Comparison of ENCODE assay signal across 8 cellular contexts in the genomic region with DNA sequence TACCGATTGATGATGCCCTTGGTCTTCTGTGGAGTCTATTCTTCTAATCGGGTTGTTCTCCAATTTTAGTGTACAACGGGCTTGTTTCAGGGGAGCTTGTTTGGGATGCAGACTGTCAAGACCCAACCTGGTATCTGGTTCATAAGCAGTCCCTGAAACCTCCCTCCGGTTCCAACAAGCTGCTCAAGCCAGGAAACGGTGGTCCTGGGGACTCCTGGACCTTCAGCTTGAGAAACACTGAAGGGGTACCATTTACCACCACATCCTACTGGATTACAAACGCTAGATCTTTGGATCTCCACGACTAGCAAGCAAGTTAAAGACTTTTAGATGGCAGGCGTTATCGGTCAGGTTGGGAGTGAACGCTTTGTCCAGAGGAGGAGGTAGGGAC. TPM values are rescaled to one million over a fixed set of nuclear protein-coding genes. Genes with fewer than 3 reads are reported as not detected.
DNase-seq lines count a peak whose midpoint lies in the region; ATAC-seq, FAIRE-seq and TF ChIP-seq lines count a peak whose summit lies in the region.

No MANE protein-coding gene starts in this region.

- H3K9ac ChIP-seq in liver (ENCODE audit: low read depth in 1 of 2, low read length in 2 of 2) (no peak overlapping the region), HepG2 (ENCODE audit: insufficient read depth, low read depth, low read length) (no peak overlapping the region)

- H3K9me3 ChIP-seq in liver (ENCODE audit: control insufficient read depth in 4 of 4, low read length in 3 of 4) (no peaks in the 10 kb centered on the region), HepG2 (ENCODE audit: low read length) (no peaks in the 10 kb centered on the region), body of pancreas (no peaks in the 10 kb centered on the region)

- peaks cover 0 to 7% of the 10 kb centered on the region in 2 donors for H3K36me3 Mint-ChIP-seq in naive B cell

- H3K4me1 ChIP-seq in liver (ENCODE audit: control insufficient read depth in 4 of 4, insufficient read depth in 4 of 4, low read length in 3 of 4) (peaks cover 3 to 16% (median 10%) of the 10 kb centered on the region in 4 donors), HepG2 (ENCODE audit: insufficient read depth, low read length) (peaks cover 42% of the 10 kb centered on the region), body of pancreas (peaks cover 26% of the 10 kb centered on the region)

- BruUV-seq in HepG2 (replicated peaks; lab: Mats Ljungman, UMichigan): no TSS peak

- H3K36me3 ChIP-seq in liver (ENCODE audit: control insufficient read depth in 4 of 4, insufficient read depth in 3 of 4, low read depth in 1 of 4, low read length in 3 of 4) (no peaks in the 10 kb centered on the region), HepG2 (replicated peaks in 1 of 2; ENCODE audit: control insufficient read depth in 1 of 2, insufficient read depth in 2 of 2, low read length in 2 of 2) (no peaks in the 10 kb centered on the region), body of pancreas (replicated peaks in 1 of 2; ENCODE audit: insufficient read depth in 1 of 2, low read depth in 2 of 2) (no peaks in the 10 kb centered on the region)

- ATAC-seq in HepG2 (no peak), body of pancreas (no peak), naive B cell (ENCODE audit: low read depth in 2 of 2) (no peak), HG03469 (IDR thresholded peaks at IDR 0.05; ENCODE audit: unreplicated experiment) (no peak)

- H3K4me3 ChIP-seq in liver (ENCODE audit: low read depth in 1 of 3, low read length in 3 of 3): peak overlapping the region in 2 of 3 donors; percentile 34 to 91
- H3K4me3 ChIP-seq in HepG2 (replicated peaks in 1 of 3; ENCODE audit: insufficient read depth in 1 of 3, low read depth in 2 of 3, low read length in 3 of 3): no peak overlapping the region
- H3K4me3 ChIP-seq in body of pancreas: no peak overlapping the region

- CTCF ChIA-PET in HepG2 (lab: Yijun Ruan, JAX; ENCODE audit: low intra/inter-chr PET ratio, low total read pairs): no interaction called here

- H3K9me3 Mint-ChIP-seq in naive B cell: no peaks in the 10 kb centered on the region

- no peaks in the 10 kb centered on the region for H4K20me1 ChIP-seq in HepG2 (ENCODE audit: insufficient read depth, low read length)

- FAIRE-seq in HepG2 (lab: Jason Lieb, UNC): no peak

- H3K4me2 ChIP-seq in HepG2 (ENCODE audit: low read depth, low read length): no peak overlapping the region

- H3K4me3 Mint-ChIP-seq in naive B cell: peak overlapping the region; percentile 94 to 100 (median 98)

- H3K27ac ChIP-seq in liver (ENCODE audit: low read depth in 1 of 2, low read length in 2 of 2) (peak overlapping the region in 1 of 2 donors; percentile 25), HepG2 (ENCODE audit: extremely low read length, insufficient read depth, low read length) (no peak overlapping the region), body of pancreas (peak overlapping the region in 3 of 4 donors; percentile 63 to 85 (median 71))

- H2AFZ ChIP-seq in HepG2 (ENCODE audit: low read length): no peak overlapping the region

- TF ChIP-seq EP300 in HepG2 (IDR thresholded peaks at IDR 0.05; ENCODE audit: low read depth in 2 of 2, low read length in 2 of 2) (no peak), HepG2 (CRISPR knock-in tag; IDR thresholded peaks at IDR 0.05; ENCODE audit: borderline replicate concordance) (no peak)

- peak overlapping the region; percentile 87 to 99 (median 98) for H3K27ac Mint-ChIP-seq in naive B cell

- TF ChIP-seq CTCF in liver (IDR thresholded peaks at IDR 0.05; ENCODE audit: low read depth, low read length, missing input control) (no peak), HepG2 (CRISPR knock-in tag; IDR thresholded peaks at IDR 0.05) (no peak), body of pancreas (IDR thresholded peaks at IDR 0.05) (no peak)

- intact Hi-C loops in HepG2 (cut with micrococcal nuclease; ENCODE audit: unreplicated experiment) (no loop called here), body of pancreas (cut with DNase I) (no loop called here)

- TF ChIP-seq POLR2A in HepG2 (IDR thresholded peaks at IDR 0.05; ENCODE audit: insufficient read depth in 1 of 2, low read depth in 2 of 2, low read length in 2 of 2): no peak
- no peak for TF ChIP-seq POLR2A in body of pancreas (IDR thresholded peaks at IDR 0.05)

- H3K27me3 ChIP-seq in liver (ENCODE audit: control insufficient read depth in 4 of 4, insufficient read depth in 4 of 4, low read length in 3 of 4): no peaks in the 10 kb centered on the region
- peaks cover 0 to 26% of the 10 kb centered on the region in 2 experiments; a peak in 4 of 5 replicates for H3K27me3 ChIP-seq in HepG2 (ENCODE audit: control insufficient read depth in 1 of 2, insufficient read depth in 2 of 2, low read length in 2 of 2)
- H3K27me3 ChIP-seq in body of pancreas: no peaks in the 10 kb centered on the region

- POLR2A ChIA-PET in HepG2 (lab: Yijun Ruan, JAX): no interaction called here

- DNase-seq in HepG2 (ENCODE audit: low spot score): no peak
- DNase-seq in body of pancreas: no peak
- DNase-seq in naive B cell: no peak
- no peak for DNase-seq in NCI-H524 (lab: John Stamatoyannopoulos, UW)
- no peak for DNase-seq in activated effector memory CD4-positive, alpha-beta T cell treated with Interleukin-2 at 50 U/mL for 16 hours
- DNase-seq in NCI-H82 treated with DMSO at 0.1 percent for 48 hours (lab: John Stamatoyannopoulos, UW; ENCODE audit: unreplicated experiment): no peak

- H3K27me3 Mint-ChIP-seq in naive B cell: no peaks in the 10 kb centered on the region

- 64% methylated on average over 10 of the region's 10 CpGs for WGBS in liver
- 57% methylated on average over 9 of the region's 10 CpGs for WGBS in HepG2 (ENCODE audit: low lambda C conversion rate)
- 67 to 79% methylated on average over 10 of the region's 10 CpGs for WGBS in body of pancreas, 2 donors

- H3K79me2 ChIP-seq in HepG2 (ENCODE audit: insufficient read depth, low read length): no peaks in the 10 kb centered on the region

- in situ Hi-C loops in HepG2 (cut with HindIII; ENCODE audit: extremely low pct_ligation_motif_present, low pct_unique_long_range_greater_than_20kb): loop anchor here (10.0 kb wide), 1 partner anchor 183 kb away; no protein-coding TSS in a partner anchor

- H3K4me1 Mint-ChIP-seq in naive B cell: peaks cover 65 to 75% (median 72%) of the 10 kb centered on the region in 3 donors

- no peak for TF ChIP-seq RAD21 in liver (IDR thresholded peaks at IDR 0.05)
- no peak for TF ChIP-seq RAD21 in HepG2 (CRISPR knock-in tag; IDR thresholded peaks at IDR 0.05)

RNA-seq across cellular contexts. Expression of gene BCL2, which starts 2.0 kb away (rescaled TPM):
- total RNA-seq in liver (1 to 10 TPM; 2.1 to 3.9 TPM), HepG2 (2016; rRNA removed; fragmentation: Illumina TruSeq; extraction: Trizol) (0.42 and 0.53 TPM in 2 replicates), body of pancreas (10 to 100 TPM; 10.1 to 18.5 TPM)
- polyA plus RNA-seq in liver (under 1 TPM; 0.40 to 0.69 TPM), HepG2 (2011; rRNA removed) (0.07 and 0.08 TPM in 2 replicates), naive B cell (ENCODE audit: low read depth in 6 of 6) (10 to 100 TPM; 11.8 to 43.0 (median 30.1) TPM)
- total RNA-seq in HepG2 (2016; cell fraction: cytosol; rRNA removed; fragmentation: Illumina TruSeq; extraction: Trizol; ENCODE audit: low read depth): 0.10 and 0.26 TPM in 2 replicates
- total RNA-seq in HepG2 (2016; cell fraction: insoluble cytoplasmic fraction; rRNA removed; fragmentation: Illumina TruSeq; extraction: Trizol): 0.42 and 0.52 TPM in 2 replicates
- 0.40 and 0.48 TPM in 2 replicates for total RNA-seq in HepG2 (2016; cell fraction: membrane; rRNA removed; fragmentation: Illumina TruSeq; extraction: Trizol)
- 0.75 and 0.87 TPM in 2 replicates for total RNA-seq in HepG2 (2016; cell fraction: nucleus; rRNA removed; fragmentation: Illumina TruSeq; extraction: Trizol)
- polyA plus RNA-seq in HepG2 (2011; cell fraction: cytosol; rRNA removed): 0.05 TPM in 2 replicates
- polyA plus RNA-seq in HepG2 (2011; cell fraction: nucleus; rRNA removed): 0.07 and 0.18 TPM in 2 replicates
- polyA plus RNA-seq in HepG2 (2012): 0.09 and 0.17 TPM in 2 replicates
- 0.18 and 0.21 TPM in 2 replicates for polyA plus RNA-seq in HepG2 (2016; cell fraction: cytosol; fragmentation: Illumina TruSeq; extraction: Trizol; ENCODE audit: low read depth)
- 0.25 and 0.49 TPM in 2 replicates for polyA plus RNA-seq in HepG2 (2016; cell fraction: insoluble cytoplasmic fraction; fragmentation: Illumina TruSeq; extraction: Trizol; ENCODE audit: low read depth)
- 0.23 and 0.28 TPM in 2 replicates for polyA plus RNA-seq in HepG2 (2016; cell fraction: membrane; fragmentation: Illumina TruSeq; extraction: Trizol; ENCODE audit: low read depth)
- 0.20 and 0.27 TPM in 2 replicates for polyA plus RNA-seq in HepG2 (2016; cell fraction: nucleus; fragmentation: Illumina TruSeq; extraction: Trizol; ENCODE audit: insufficient read depth, low read depth)
- polyA minus RNA-seq in HepG2 (2011; rRNA and poly(A)+ RNA removed; ENCODE audit: low replicate concordance): 0.04 and 5.3 TPM in 2 replicates
- 0.09 and 0.10 TPM in 2 replicates for polyA minus RNA-seq in HepG2 (2011; cell fraction: cytosol; rRNA and poly(A)+ RNA removed)
- polyA minus RNA-seq in HepG2 (2011; cell fraction: nucleus; rRNA and poly(A)+ RNA removed): 0.99 and 1.0 TPM in 2 replicates

RNA-seq across cellular contexts. Expression of gene KDSR, which starts 49.5 kb away (rescaled TPM):
- total RNA-seq in liver: 10 to 100 TPM; 11.3 to 34.1 TPM
- 10 to 100 TPM; 28.7 to 37.2 TPM for polyA plus RNA-seq in liver
- 8.2 and 10.4 TPM in 2 replicates for total RNA-seq in HepG2 (2016; rRNA removed; fragmentation: Illumina TruSeq; extraction: Trizol)
- total RNA-seq in HepG2 (2016; cell fraction: cytosol; rRNA removed; fragmentation: Illumina TruSeq; extraction: Trizol; ENCODE audit: low read depth): 7.1 and 9.1 TPM in 2 replicates
- 6.9 and 13.0 TPM in 2 replicates for total RNA-seq in HepG2 (2016; cell fraction: insoluble cytoplasmic fraction; rRNA removed; fragmentation: Illumina TruSeq; extraction: Trizol)
- total RNA-seq in HepG2 (2016; cell fraction: membrane; rRNA removed; fragmentation: Illumina TruSeq; extraction: Trizol): 13.6 and 14.7 TPM in 2 replicates
- total RNA-seq in HepG2 (2016; cell fraction: nucleus; rRNA removed; fragmentation: Illumina TruSeq; extraction: Trizol): 14.2 and 17.9 TPM in 2 replicates
- 20.9 and 25.7 TPM in 2 replicates for polyA plus RNA-seq in HepG2 (2011; rRNA removed)
- 11.8 and 16.5 TPM in 2 replicates for polyA plus RNA-seq in HepG2 (2011; cell fraction: cytosol; rRNA removed)
- polyA plus RNA-seq in HepG2 (2011; cell fraction: nucleus; rRNA removed): 16.8 and 19.6 TPM in 2 replicates
- 20.1 and 21.7 TPM in 2 replicates for polyA plus RNA-seq in HepG2 (2012)
- 5.0 and 5.8 TPM in 2 replicates for polyA plus RNA-seq in HepG2 (2016; cell fraction: cytosol; fragmentation: Illumina TruSeq; extraction: Trizol; ENCODE audit: low read depth)
- polyA plus RNA-seq in HepG2 (2016; cell fraction: insoluble cytoplasmic fraction; fragmentation: Illumina TruSeq; extraction: Trizol; ENCODE audit: low read depth): 7.7 and 9.5 TPM in 2 replicates
- polyA plus RNA-seq in HepG2 (2016; cell fraction: membrane; fragmentation: Illumina TruSeq; extraction: Trizol; ENCODE audit: low read depth): 9.8 and 10.3 TPM in 2 replicates
- polyA plus RNA-seq in HepG2 (2016; cell fraction: nucleus; fragmentation: Illumina TruSeq; extraction: Trizol; ENCODE audit: insufficient read depth, low read depth): 21.4 and 23.5 TPM in 2 replicates
- polyA minus RNA-seq in HepG2 (2011; rRNA and poly(A)+ RNA removed; ENCODE audit: low replicate concordance): 39.0 and 91.7 TPM in 2 replicates
- 16.5 and 24.3 TPM in 2 replicates for polyA minus RNA-seq in HepG2 (2011; cell fraction: cytosol; rRNA and poly(A)+ RNA removed)
- polyA minus RNA-seq in HepG2 (2011; cell fraction: nucleus; rRNA and poly(A)+ RNA removed): 70.9 and 73.0 TPM in 2 replicates
- total RNA-seq in body of pancreas: 10 to 100 TPM; 14.5 TPM
- polyA plus RNA-seq in naive B cell (ENCODE audit: low read depth in 6 of 6): 10 to 100 TPM; 18.9 to 47.1 (median 38.2) TPM

Comparison
In these comparisons a context has a peak if more than half of its experiments do, and no peak if none do; other contexts are left out.
1. H3K4me3 ChIP-seq: peak in liver (2 of 3); none in HepG2 (0 of 3) and body of pancreas (0 of 2).